ENCODE assay signal across 26 cellular contexts in genomic region chr5:92484484-92484883, GRCh38.
DNase-seq lines count a peak whose midpoint lies in the region; ATAC-seq, FAIRE-seq and TF ChIP-seq lines count a peak whose summit lies in the region.
"Had no signal": no experiment of that assay in that cellular context is flagged by ENCODE, and none has a peak within 500 bp of the region (broad histone marks: within the 10 kb centered on the region; RNA-seq: fewer than 3 reads in every experiment).

No MANE protein-coding gene starts in this region.

- no peak for ATAC-seq in HepG2
- no peak for ATAC-seq in right lobe of liver
- ATAC-seq in activated T-helper 17 cell treated with anti-CD3 and anti-CD28 coated beads, Interleukin-2, amount 50 U/mL, for 72 hours (replicated peaks), result no peak

- no peaks in the 10 kb centered on the region for H3K9me3 Mint-ChIP-seq in activated T-helper 17 cell treated with anti-CD3 and anti-CD28 coated beads, Interleukin-2, amount 50 U/mL, for 72 hours
- H3K9me3 Mint-ChIP-seq: CD14-positive monocyte had no signal

- H3K4me1 Mint-ChIP-seq in activated T-helper 17 cell treated with anti-CD3 and anti-CD28 coated beads, Interleukin-2, amount 50 U/mL, for 72 hours, result no peaks in the 10 kb centered on the region
- H3K4me1 Mint-ChIP-seq: CD14-positive monocyte; CD4-positive, alpha-beta memory T cell; CD4-positive, CD25-positive, alpha-beta regulatory T cell; CD8-positive, alpha-beta memory T cell had no signal

- no peak overlapping the region for H3K4me2 ChIP-seq in HepG2 (ENCODE audit: low read depth, low read length)
- H3K4me2 ChIP-seq: BLaER1 had no signal

- no peaks in the 10 kb centered on the region for H4K20me1 ChIP-seq in HepG2 (ENCODE audit: insufficient read depth, low read length)
- H4K20me1 ChIP-seq: BLaER1 had no signal

- TF ChIP-seq CTCF in HepG2 (CRISPR knock-in tag; IDR thresholded peaks at IDR 0.05) (no peak), right lobe of liver (IDR thresholded peaks at IDR 0.05) (no peak), HEK293 (tag by site-specific recombination; IDR thresholded peaks at IDR 0.05) (no peak)

- H3K27ac ChIP-seq in HepG2 (ENCODE audit: extremely low read length, insufficient read depth, low read length), result no peak overlapping the region
- H3K27ac ChIP-seq in right lobe of liver, result no peak overlapping the region
- no peak overlapping the region for H3K27ac ChIP-seq in HEK293 (ENCODE audit: extremely low read depth, low read depth, low read length)
- no peak overlapping the region for H3K27ac ChIP-seq in caudate nucleus (ENCODE audit: low read depth, low read length)
- H3K27ac ChIP-seq: 22Rv1, BLaER1 had no signal

- H3K4me3 ChIP-seq in HepG2 (replicated peaks in 1 of 3; ENCODE audit: insufficient read depth in 1 of 3, low read depth in 2 of 3, low read length in 3 of 3) (no peak overlapping the region), right lobe of liver (no peak overlapping the region), HEK293 (ENCODE audit: low read depth, low read length) (no peak overlapping the region)
- H3K4me3 ChIP-seq: BLaER1 had no signal

- H3K4me1 ChIP-seq in HepG2 (ENCODE audit: insufficient read depth, low read length), result no peaks in the 10 kb centered on the region
- H3K4me1 ChIP-seq in right lobe of liver, result no peaks in the 10 kb centered on the region
- H3K4me1 ChIP-seq in HEK293 (ENCODE audit: control insufficient read depth, insufficient read depth, low read length), result peaks cover 3% of the 10 kb centered on the region; the same call in 1 of the 2 replicates
- H3K4me1 ChIP-seq: BE2C, BLaER1 had no signal

- DNase-seq in HepG2 (ENCODE audit: low spot score) (no peak), right lobe of liver (no peak), frontal cortex (ENCODE audit: low spot score in 2 of 2) (no peak), caudate nucleus (lab: John Stamatoyannopoulos, UW) (no peak)
- DNase-seq in activated naive CD4-positive, alpha-beta T cell treated with anti-CD3 and anti-CD28 coated beads, Interleukin-2, amount 50 U/mL, for 16 hours, result no peak
- DNase-seq: ACHN; BE2C; C1 segment of cervical spinal cord; CD4-positive, alpha-beta memory T cell; CD4-positive, CD25-positive, alpha-beta regulatory T cell; CD8-positive, alpha-beta memory T cell; COR-L47; DMS 273 treated with DMSO at 0.1 percent for 48 hours; DMS153; DMS53; DMS79; DND-41; EL; GF-D8 had no signal

- H3K36me3 ChIP-seq in HepG2 (replicated peaks in 1 of 2; ENCODE audit: control insufficient read depth in 1 of 2, insufficient read depth in 2 of 2, low read length in 2 of 2) (no peaks in the 10 kb centered on the region), right lobe of liver (no peaks in the 10 kb centered on the region), HEK293 (ENCODE audit: control insufficient read depth in 2 of 2, insufficient read depth in 1 of 2, low read length in 2 of 2) (no peaks in the 10 kb centered on the region)
- H3K36me3 ChIP-seq: BE2C, BLaER1 had no signal

- no peaks in the 10 kb centered on the region for H3K27me3 ChIP-seq in HepG2 (ENCODE audit: control insufficient read depth in 1 of 2, insufficient read depth in 2 of 2, low read length in 2 of 2)
- no peaks in the 10 kb centered on the region for H3K27me3 ChIP-seq in right lobe of liver
- H3K27me3 ChIP-seq: BE2C, BLaER1 had no signal

- TF ChIP-seq EP300 in HepG2 (IDR thresholded peaks at IDR 0.05; ENCODE audit: low read depth in 2 of 2, low read length in 2 of 2) (no peak), HepG2 (CRISPR knock-in tag; IDR thresholded peaks at IDR 0.05; ENCODE audit: borderline replicate concordance) (no peak)

- H3K79me2 ChIP-seq in HepG2 (ENCODE audit: insufficient read depth, low read length), result no peaks in the 10 kb centered on the region

- H3K9me3 ChIP-seq in HepG2 (ENCODE audit: low read length) (no peaks in the 10 kb centered on the region), right lobe of liver (no peaks in the 10 kb centered on the region), HEK293 (ENCODE audit: control insufficient read depth, insufficient read depth, low read depth, low read length) (no peaks in the 10 kb centered on the region)
- H3K9me3 ChIP-seq: BE2C, BLaER1 had no signal

- FAIRE-seq in HepG2 (lab: Jason Lieb, UNC) (no peak), frontal cortex (lab: Jason Lieb, UNC) (peak; percentile 64)
- FAIRE-seq: GM12891, GM19239 had no signal

- H3K27me3 Mint-ChIP-seq in activated T-helper 17 cell treated with anti-CD3 and anti-CD28 coated beads, Interleukin-2, amount 50 U/mL, for 72 hours, result no peaks in the 10 kb centered on the region
- H3K27me3 Mint-ChIP-seq: CD4-positive, alpha-beta memory T cell; CD4-positive, CD25-positive, alpha-beta regulatory T cell; CD8-positive, alpha-beta memory T cell had no signal

- TF ChIP-seq POLR2A in HepG2 (IDR thresholded peaks at IDR 0.05; ENCODE audit: insufficient read depth in 1 of 2, low read depth in 2 of 2, low read length in 2 of 2) (no peak), right lobe of liver (IDR thresholded peaks at IDR 0.05) (no peak)

- H3K27ac Mint-ChIP-seq in activated T-helper 17 cell treated with anti-CD3 and anti-CD28 coated beads, Interleukin-2, amount 50 U/mL, for 72 hours, result no peak overlapping the region
- H3K27ac Mint-ChIP-seq: CD14-positive monocyte; CD4-positive, alpha-beta memory T cell; CD4-positive, CD25-positive, alpha-beta regulatory T cell; CD8-positive, alpha-beta memory T cell had no signal

- in situ Hi-C loops in HepG2 (cut with HindIII; ENCODE audit: extremely low pct_ligation_motif_present, low pct_unique_long_range_greater_than_20kb), result no loop called here

- CTCF ChIA-PET in HepG2 (lab: Yijun Ruan, JAX; ENCODE audit: low intra/inter-chr PET ratio, low total read pairs) (no interaction called here), HEK293 (lab: Yijun Ruan, JAX) (no interaction called here)

- intact Hi-C loops in HepG2 (cut with micrococcal nuclease; ENCODE audit: unreplicated experiment), result no loop called here
- intact Hi-C loops in right lobe of liver (cut with DNase I), result no loop called here

- no TSS peak for BruUV-seq in HepG2 (replicated peaks; lab: Mats Ljungman, UMichigan)

- no peak overlapping the region for H3K9ac ChIP-seq in HepG2 (ENCODE audit: insufficient read depth, low read depth, low read length)
- H3K9ac ChIP-seq: BLaER1 had no signal

- no peaks in the 10 kb centered on the region for H3K36me3 Mint-ChIP-seq in activated T-helper 17 cell treated with anti-CD3 and anti-CD28 coated beads, Interleukin-2, amount 50 U/mL, for 72 hours (ENCODE audit: low read depth)
- H3K36me3 Mint-ChIP-seq: CD14-positive monocyte; CD4-positive, alpha-beta memory T cell; CD4-positive, CD25-positive, alpha-beta regulatory T cell; CD8-positive, alpha-beta memory T cell had no signal

- no peak overlapping the region for H2AFZ ChIP-seq in HepG2 (ENCODE audit: low read length)

- TF ChIP-seq RAD21 in HepG2 (CRISPR knock-in tag; IDR thresholded peaks at IDR 0.05), result no peak

- no peak overlapping the region for H3K4me3 Mint-ChIP-seq in activated T-helper 17 cell treated with anti-CD3 and anti-CD28 coated beads, Interleukin-2, amount 50 U/mL, for 72 hours
- H3K4me3 Mint-ChIP-seq: CD14-positive monocyte; CD4-positive, alpha-beta memory T cell; CD4-positive, CD25-positive, alpha-beta regulatory T cell; CD8-positive, alpha-beta memory T cell had no signal

- POLR2A ChIA-PET in HepG2 (lab: Yijun Ruan, JAX) (no interaction called here), HEK293 (lab: Yijun Ruan, JAX) (no interaction called here)

TF ChIP-seq in HepG2, 621 proteins besides CTCF, POLR2A, EP300 and RAD21:
- TF ChIP-seq ATF7 (IDR thresholded peaks at IDR 0.05) (peak; percentile 89), ATF7 (CRISPR knock-in tag; IDR thresholded peaks at IDR 0.05) (no peak), ZMAT3 (CRISPR knock-in tag; conservative IDR thresholded peaks at IDR 0.05) (no peak), NKX3-1 (CRISPR knock-in tag; IDR thresholded peaks at IDR 0.05) (no peak), REL (CRISPR knock-in tag; conservative IDR thresholded peaks at IDR 0.05) (no peak)
TF ChIP-seq in HepG2: peak in this region for 1.

TF ChIP-seq in HEK293, 187 proteins besides CTCF, POLR2A, EP300 and RAD21:
- peak; percentile 86 for TF ChIP-seq ATF2 (tag by site-specific recombination; IDR thresholded peaks at IDR 0.05; ENCODE audit: low read depth)
- no peak for TF ChIP-seq ZBTB17 (tag by site-specific recombination; IDR thresholded peaks at IDR 0.05)

Comparison
In these comparisons a context has a peak if more than half of its experiments do, and no peak if none do; other contexts are left out.
1. Of the 63 proteins assayed by ChIP-seq in both HepG2 and HEK293: peak only in HepG2: none; only in HEK293: ATF2; in both: none; in neither: 62.